ENCODE assay signal across 1 cellular context in genomic region chr4:153241970-153242847, GRCh38.
TF ChIP-seq lines count a peak whose summit lies in the region.

No MANE protein-coding gene starts in this region.

TF ChIP-seq in WTC11, 78 proteins besides CTCF, POLR2A, EP300 and RAD21 (continued from another document):
- no peak for TF ChIP-seq ATF2 (CRISPR knock-in tag; IDR thresholded peaks at IDR 0.05; ENCODE audit: borderline replicate concordance, low read depth)
- TF ChIP-seq USF1 (CRISPR knock-in tag; IDR thresholded peaks at IDR 0.05), result no peak
